ENCODE assay signal across 1 cellular context in genomic region chr1:94929816-94930215, GRCh38.
TF ChIP-seq lines count a peak whose summit lies in the region.

No MANE protein-coding gene starts in this region.

TF ChIP-seq in WTC11, 78 proteins besides CTCF, POLR2A, EP300 and RAD21 (continued from another document):
- no peak for TF ChIP-seq ZNF281 (CRISPR knock-in tag; IDR thresholded peaks at IDR 0.05)
- no peak for TF ChIP-seq ZNF532 (CRISPR knock-in tag; IDR thresholded peaks at IDR 0.05; ENCODE audit: borderline replicate concordance)
- no peak for TF ChIP-seq E2F1 (CRISPR knock-in tag; IDR thresholded peaks at IDR 0.05)
TF ChIP-seq in WTC11: peak in this region for 0.
